In the genomic region with DNA sequence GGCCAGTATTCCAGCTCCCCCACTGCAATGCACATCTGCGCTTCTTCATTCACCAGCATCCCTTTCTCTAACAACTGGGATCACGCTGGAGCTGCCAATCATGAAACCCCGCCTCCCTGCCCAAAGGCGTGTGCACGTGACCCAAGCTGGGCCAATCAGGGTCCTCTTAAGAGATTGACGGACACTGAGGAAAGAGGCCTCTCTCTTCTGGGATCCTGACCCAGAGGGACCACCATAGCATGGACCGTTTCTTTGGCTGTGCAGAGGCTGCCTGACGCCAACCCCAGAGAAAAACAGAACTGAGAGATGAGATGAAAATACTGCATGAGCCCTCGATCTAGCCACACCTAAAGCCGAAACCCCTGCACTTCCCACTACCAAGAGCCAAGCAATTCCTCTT, we compare ENCODE assay signal across 8 cellular contexts. TPM values are rescaled to one million over a fixed set of nuclear protein-coding genes. Genes with fewer than 3 reads are reported as not detected.
A peak's percentile ranks its signal among the peaks of the same experiment; 100 is the strongest.
DNase-seq lines count a peak whose midpoint lies in the region; ATAC-seq, FAIRE-seq and TF ChIP-seq lines count a peak whose summit lies in the region.

No MANE protein-coding gene starts in this region.

- H4K20me1 ChIP-seq in smooth muscle cell (ENCODE audit: low read depth), result peaks cover 56% of the 10 kb centered on the region

- no peak overlapping the region for H2AFZ ChIP-seq in smooth muscle cell (ENCODE audit: low read depth)

- H3K27ac ChIP-seq in smooth muscle cell (ENCODE audit: low read depth), result no peak overlapping the region

- H3K4me1 ChIP-seq in smooth muscle cell (ENCODE audit: low read depth), result peaks cover 7% of the 10 kb centered on the region

- no peak overlapping the region for H3K4me3 ChIP-seq in smooth muscle cell

- WGBS in smooth muscle cell (ENCODE audit: low lambda C conversion rate), result 84% methylated on average over 10 of the region's 10 CpGs

- no peaks in the 10 kb centered on the region for H3K9me3 ChIP-seq in smooth muscle cell (replicated peaks; ENCODE audit: low read depth)

- peaks cover 12% of the 10 kb centered on the region for H3K4me1 Mint-ChIP-seq in chondrocyte (ENCODE audit: low read depth)

- H3K9me3 Mint-ChIP-seq in chondrocyte (ENCODE audit: low read depth), result no peaks in the 10 kb centered on the region

- no peaks in the 10 kb centered on the region for H3K27me3 ChIP-seq in smooth muscle cell (ENCODE audit: low read depth)

- no peak overlapping the region for H3K4me3 Mint-ChIP-seq in chondrocyte (ENCODE audit: unreplicated experiment)

- no peaks in the 10 kb centered on the region for H3K27me3 Mint-ChIP-seq in chondrocyte (ENCODE audit: low read depth)

- H3K4me2 ChIP-seq in smooth muscle cell, result no peak overlapping the region

- peak; percentile 75 for FAIRE-seq in GM12891 (lab: Jason Lieb, UNC)

- no peak for TF ChIP-seq CTCF in chondrocyte (IDR thresholded peaks at IDR 0.05)
- TF ChIP-seq CTCF in smooth muscle cell (IDR thresholded peaks at IDR 0.05; ENCODE audit: borderline replicate concordance, insufficient read depth, poor library complexity, severe bottlenecking), result no peak

- peaks cover 3% of the 10 kb centered on the region for H3K36me3 ChIP-seq in smooth muscle cell (ENCODE audit: low read depth)

- peaks cover 23% of the 10 kb centered on the region for H3K79me2 ChIP-seq in smooth muscle cell (ENCODE audit: low read depth)

- ATAC-seq in GM21717 (IDR thresholded peaks at IDR 0.05; ENCODE audit: unreplicated experiment) (peak; percentile 60), HG02610 (IDR thresholded peaks at IDR 0.05; ENCODE audit: unreplicated experiment) (no peak)

- H3K27ac Mint-ChIP-seq in chondrocyte (ENCODE audit: unreplicated experiment), result no peak overlapping the region

- peaks cover 5% of the 10 kb centered on the region for H3K36me3 Mint-ChIP-seq in chondrocyte (ENCODE audit: low read depth)

- no peak overlapping the region for H3K9ac ChIP-seq in smooth muscle cell (ENCODE audit: low read depth)

- DNase-seq in GM12891 (ENCODE audit: insufficient read length, low spot score) (peak; percentile 61), NOMO-1 treated with DMSO at 0.1 percent for 48 hours (lab: John Stamatoyannopoulos, UW; ENCODE audit: unreplicated experiment) (peak; percentile 48), hypothalamus (lab: John Stamatoyannopoulos, UW) (peak in 44 of 51 donors; percentile 17 to 79 (median 50)), OCI-M2 (lab: John Stamatoyannopoulos, UW; ENCODE audit: unreplicated experiment) (no peak), chondrocyte (ENCODE audit: low spot score) (no peak), smooth muscle cell (lab: John Stamatoyannopoulos, UW; ENCODE audit: unreplicated experiment) (no peak)

- H3F3A ChIP-seq in smooth muscle cell (ENCODE audit: low read depth), result peaks cover 4% of the 10 kb centered on the region

- TF ChIP-seq POLR2A in GM12891 (IDR thresholded peaks at IDR 0.05; ENCODE audit: low read depth, low read length), result no peak

TF ChIP-seq in GM12891, 5 proteins besides CTCF, POLR2A, EP300 and RAD21:
- TF ChIP-seq SPI1 (IDR thresholded peaks at IDR 0.05; ENCODE audit: low read depth, low read length) (peak; percentile 85), POLR2AphosphoS5 (IDR thresholded peaks at IDR 0.05; ENCODE audit: low read depth, low read length) (no peak)

RNA-seq across cellular contexts. Expression of a gene that starts 32.0 kb away (rescaled TPM):
- 283 TPM for polyA plus RNA-seq in GM12891 (2012; ENCODE audit: low read depth, missing spikeins)
- total RNA-seq in chondrocyte (27.4 to 57.6 TPM (median 52.8 TPM) in 3 replicates), smooth muscle cell (66.5 and 81.2 TPM in 2 replicates)
- polyA plus RNA-seq in smooth muscle cell, result 209 and 233 TPM in 2 replicates

Comparison
In these comparisons a context has a peak if more than half of its experiments do, and no peak if none do; other contexts are left out.
1. DNase-seq: peak in GM12891 (single experiment), NOMO-1 treated with DMSO at 0.1 percent for 48 hours (single experiment) and hypothalamus (44 of 51); none in OCI-M2 (single experiment), chondrocyte (single experiment) and smooth muscle cell (single experiment).